In genomic region chr16:27228621-27229501, GRCh38 we compare ENCODE assay signal across 1 cellular context.
TF ChIP-seq lines count a peak whose summit lies in the region.

No MANE protein-coding gene starts in this region.

TF ChIP-seq in HepG2, 621 proteins besides CTCF, POLR2A, EP300 and RAD21 (continued from another document):
- no peak for TF ChIP-seq ZNF883 (CRISPR knock-in tag; IDR thresholded peaks at IDR 0.05; ENCODE audit: not compliant biosample characterization)
- TF ChIP-seq XBP1 (CRISPR knock-in tag; IDR thresholded peaks at IDR 0.05): no peak
- no peak for TF ChIP-seq ZNF576 (CRISPR knock-in tag; IDR thresholded peaks at IDR 0.05)
- TF ChIP-seq ZNF17 (CRISPR knock-in tag; IDR thresholded peaks at IDR 0.05): no peak
- no peak for TF ChIP-seq CREBL2 (CRISPR knock-in tag; IDR thresholded peaks at IDR 0.05; ENCODE audit: borderline replicate concordance)
- no peak for TF ChIP-seq ZNF263 (CRISPR knock-in tag; IDR thresholded peaks at IDR 0.05)
- no peak for TF ChIP-seq ZNF274 (CRISPR knock-in tag; IDR thresholded peaks at IDR 0.05)
- no peak for TF ChIP-seq KLF15 (CRISPR knock-in tag; IDR thresholded peaks at IDR 0.05; ENCODE audit: borderline replicate concordance)
- no peak for TF ChIP-seq HNRNPK (IDR thresholded peaks at IDR 0.05; ENCODE audit: low read depth, low read length, poor library complexity, severe bottlenecking)
- no peak for TF ChIP-seq STAT6 (CRISPR knock-in tag; IDR thresholded peaks at IDR 0.05; ENCODE audit: borderline replicate concordance)
- no peak for TF ChIP-seq ZFP41 (CRISPR knock-in tag; IDR thresholded peaks at IDR 0.05; ENCODE audit: borderline replicate concordance)
- TF ChIP-seq ETS1 (CRISPR knock-in tag; IDR thresholded peaks at IDR 0.05): no peak
- TF ChIP-seq FOXA1 (IDR thresholded peaks at IDR 0.05): no peak
- TF ChIP-seq FOXA1 (CRISPR knock-in tag; IDR thresholded peaks at IDR 0.05): no peak
